ENCODE assay signal across 16 cellular contexts in the genomic region with DNA sequence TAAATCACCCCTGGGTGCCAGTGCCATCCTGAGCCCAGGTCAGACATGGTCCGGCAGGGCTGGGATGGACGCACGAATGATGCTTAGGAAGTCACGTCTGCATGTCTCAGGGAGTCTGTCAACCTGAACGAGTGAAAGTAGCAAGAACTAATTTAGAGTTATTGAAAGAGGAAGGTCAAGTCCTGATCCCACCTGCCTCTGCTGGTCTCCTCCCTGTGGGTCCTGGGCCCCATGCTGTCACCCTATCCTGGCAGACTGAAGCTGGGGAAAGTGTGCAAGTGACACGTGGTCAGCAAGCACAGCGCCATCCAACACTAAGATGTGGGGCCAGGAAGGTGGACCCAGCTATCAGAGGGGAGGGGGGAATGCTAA. TPM values are rescaled to one million over a fixed set of nuclear protein-coding genes. Genes with fewer than 3 reads are reported as not detected.
DNase-seq lines count a peak whose midpoint lies in the region; ATAC-seq and TF ChIP-seq lines count a peak whose summit lies in the region.
"Had no signal": no experiment of that assay in that cellular context is flagged by ENCODE, and none has a peak within 500 bp of the region (broad histone marks: within the 10 kb centered on the region; RNA-seq: fewer than 3 reads in every experiment).

No MANE protein-coding gene starts in this region.

- no peak for TF ChIP-seq CTCF in mucosa of descending colon (IDR thresholded peaks at IDR 0.05)

- intact Hi-C loops in mucosa of descending colon (cut with DNase I, micrococcal nuclease), result loop anchor here in 1 of 2 donors (10.0 kb wide), 1 partner anchor 192 kb away; no protein-coding TSS in a partner anchor

- H3K9me3 ChIP-seq in mucosa of descending colon, result no peaks in the 10 kb centered on the region

- no peak for DNase-seq in NCI-H69 (lab: John Stamatoyannopoulos, UW)
- no peak for DNase-seq in NCI-H446 treated with DMSO at 0.1 percent for 48 hours (lab: John Stamatoyannopoulos, UW)
- no peak for DNase-seq in mucosa of descending colon
- DNase-seq in Kasumi-1 (lab: John Stamatoyannopoulos, UW), result no peak
- DNase-seq: activated CD4-positive, alpha-beta T cell treated with anti-CD3 and anti-CD28 coated beads, Interleukin-2, amount 50 U/mL, for 48 hours; islet precursor cell; natural killer cell; NCI-H1417 treated with DMSO at 0.1 percent for 48 hours; NK-92 treated with Interleukin-12 subunit alpha and Interleukin-12 subunit beta, amount 100 ng/mL, for 24 hours; T-cell had no signal

- ATAC-seq in GM18870 (IDR thresholded peaks at IDR 0.05; ENCODE audit: unreplicated experiment) (peak; percentile 45), GM21723 (IDR thresholded peaks at IDR 0.05; ENCODE audit: unreplicated experiment) (peak; percentile 67), HG03378 (IDR thresholded peaks at IDR 0.05; ENCODE audit: unreplicated experiment) (peak; percentile 72), mucosa of descending colon (no peak)
- ATAC-seq: natural killer cell, T-cell had no signal

- H3K4me1 ChIP-seq in mucosa of descending colon (ENCODE audit: low read depth), result peaks cover 11% of the 10 kb centered on the region

- H3K4me3 ChIP-seq in mucosa of descending colon, result no peak overlapping the region
- H3K4me3 ChIP-seq: coronary artery, skin epidermis had no signal

- H3K36me3 ChIP-seq in mucosa of descending colon (ENCODE audit: low read depth), result no peaks in the 10 kb centered on the region

RNA-seq across cellular contexts. Expression of gene GRID1, which starts 26.1 kb away (rescaled TPM):
- 1 to 10 TPM in 1 of 3 donors, under 1 TPM in 2; 0.61 to 1.9 (median 0.87) TPM for total RNA-seq in mucosa of descending colon
- total RNA-seq: fibroblast of villous mesenchyme, natural killer cell had no signal
